In genomic region chr11:416051-416756, GRCh38 we compare ENCODE assay signal across 8 cellular contexts. TPM values are rescaled to one million over a fixed set of nuclear protein-coding genes. Genes with fewer than 3 reads are reported as not detected.
DNase-seq lines count a peak whose midpoint lies in the region; ATAC-seq and TF ChIP-seq lines count a peak whose summit lies in the region.

No MANE protein-coding gene starts in this region.

- intact Hi-C loops in PC-9 (cut with micrococcal nuclease; ENCODE audit: unreplicated experiment): no loop called here

- H3K36me3 ChIP-seq in BLaER1 treated with 17β-estradiol and CSF1 and Interleukin-3, amounts not matched to agents 10 nM and 100 nM: no peaks in the 10 kb centered on the region
- H3K36me3 ChIP-seq in PC-9 (ENCODE audit: low read depth) (no peaks in the 10 kb centered on the region), neutrophil (no peaks in the 10 kb centered on the region)

- H3K4me1 ChIP-seq in BLaER1 treated with 17β-estradiol and CSF1 and Interleukin-3, amounts not matched to agents 10 nM and 100 nM: peaks cover 33 to 53% (median 48%) of the 10 kb centered on the region in 10 experiments
- H3K4me1 ChIP-seq in PC-9 (replicated peaks; ENCODE audit: insufficient read depth) (peaks cover 5% of the 10 kb centered on the region), neutrophil (ENCODE audit: control insufficient read depth in 1 of 2, insufficient read depth in 1 of 2, low read depth in 1 of 2, low read length in 1 of 2) (peaks cover 33 to 38% of the 10 kb centered on the region in 2 experiments)

- CTCF ChIA-PET in PC-9 (lab: Charles Lee): interaction anchor here (0.7 kb wide), 1 partner anchor 32 kb away, joined by 4 read pairs; no protein-coding TSS in a partner anchor

- no peaks in the 10 kb centered on the region for H3F3A ChIP-seq in PC-9 (ENCODE audit: insufficient read depth, low read depth)

- TF ChIP-seq CTCF in PC-9 (conservative IDR thresholded peaks at IDR 0.05) (no peak), epithelial cell of proximal tubule (conservative IDR thresholded peaks at IDR 0.05; ENCODE audit: low read depth, low read length) (no peak), neutrophil (IDR thresholded peaks at IDR 0.05) (no peak)

- no peaks in the 10 kb centered on the region for H3K9me2 ChIP-seq in PC-9 (ENCODE audit: insufficient read depth)

- H3K4me2 ChIP-seq in BLaER1 treated with 17β-estradiol and CSF1 and Interleukin-3, amounts not matched to agents 10 nM and 100 nM: peak overlapping the region; percentile 96 to 100 (median 100)
- peak overlapping the region; percentile 76 for H3K4me2 ChIP-seq in PC-9

- DNase-seq in PC-9: no peak
- DNase-seq in epithelial cell of proximal tubule (ENCODE audit: low read depth): no peak
- no peak for DNase-seq in NOMO-1 (lab: John Stamatoyannopoulos, UW; ENCODE audit: unreplicated experiment in 2 of 2)
- no peak for DNase-seq in NK-92 treated with Interleukin-12 subunit alpha and Interleukin-12 subunit beta, amount 100 ng/mL, for 24 hours (lab: John Stamatoyannopoulos, UW)

- ATAC-seq in GM18858 (IDR thresholded peaks at IDR 0.05; ENCODE audit: unreplicated experiment) (no peak), HG03378 (IDR thresholded peaks at IDR 0.05; ENCODE audit: unreplicated experiment) (no peak)

- POLR2A ChIA-PET in PC-9 (lab: Charles Lee; ENCODE audit: unreplicated experiment): no interaction called here

- no TSS peak for BruUV-seq in PC-9 (replicated peaks; lab: Mats Ljungman, UMichigan)

- no peaks in the 10 kb centered on the region for H3K9me3 ChIP-seq in BLaER1 treated with 17β-estradiol and CSF1 and Interleukin-3, amounts not matched to agents 10 nM and 100 nM (replicated peaks in 1 of 11)
- H3K9me3 ChIP-seq in PC-9 (ENCODE audit: insufficient read depth, low read depth): no peaks in the 10 kb centered on the region
- no peaks in the 10 kb centered on the region for H3K9me3 ChIP-seq in neutrophil

- H3K9ac ChIP-seq in BLaER1 treated with 17β-estradiol and CSF1 and Interleukin-3, amounts not matched to agents 10 nM and 100 nM: peak overlapping the region; percentile 76 to 93 (median 85)

- no peak overlapping the region for H2AFZ ChIP-seq in PC-9

- peaks cover 0 to 10% (median 0%) of the 10 kb centered on the region in 11 experiments; a peak in 4 of 22 replicates for H3K27me3 ChIP-seq in BLaER1 treated with 17β-estradiol and CSF1 and Interleukin-3, amounts not matched to agents 10 nM and 100 nM
- H3K27me3 ChIP-seq in PC-9 (ENCODE audit: insufficient read depth, low read depth) (no peaks in the 10 kb centered on the region), neutrophil (peaks cover 52% of the 10 kb centered on the region)

- H3K79me2 ChIP-seq in PC-9 (ENCODE audit: low read depth): 0 out of 2 replicates have a peak, but pooled peaks cover 4% of the 10 kb centered on the region

- peak overlapping the region; percentile 73 to 96 (median 85) for H3K27ac ChIP-seq in BLaER1 treated with 17β-estradiol and CSF1 and Interleukin-3, amounts not matched to agents 10 nM and 100 nM
- H3K27ac ChIP-seq in PC-9: no peak overlapping the region
- H3K27ac ChIP-seq in neutrophil: no peak overlapping the region

- peak overlapping the region; percentile 59 to 81 (median 68) for H3K4me3 ChIP-seq in BLaER1 treated with 17β-estradiol and CSF1 and Interleukin-3, amounts not matched to agents 10 nM and 100 nM
- peak overlapping the region; percentile 81 for H3K4me3 ChIP-seq in PC-9
- H3K4me3 ChIP-seq in epithelial cell of proximal tubule (ENCODE audit: low read depth, low read length): peak overlapping the region; percentile 66
- H3K4me3 ChIP-seq in neutrophil (ENCODE audit: low read depth in 1 of 2, low read length in 1 of 2): peak overlapping the region; percentile 51 to 65

- peaks cover 0 to 7% (median 0%) of the 10 kb centered on the region in 11 experiments; a peak in 2 of 22 replicates for H4K20me1 ChIP-seq in BLaER1 treated with 17β-estradiol and CSF1 and Interleukin-3, amounts not matched to agents 10 nM and 100 nM
- no peaks in the 10 kb centered on the region; the same call in 1 of the 2 replicates for H4K20me1 ChIP-seq in PC-9 (ENCODE audit: insufficient read depth)

RNA-seq across cellular contexts. Expression of gene SIGIRR, which starts 1.4 kb away (rescaled TPM):
- total RNA-seq in PC-9 (2021): 78.9 and 98.3 TPM in 2 replicates
- 52.9 and 83.9 TPM in 2 replicates for total RNA-seq in epithelial cell of proximal tubule

RNA-seq across cellular contexts. Expression of gene PKP3, which starts 22.2 kb away (rescaled TPM):
- total RNA-seq in PC-9 (2021): 83.7 and 109 TPM in 2 replicates
- total RNA-seq in epithelial cell of proximal tubule: 20.6 and 30.7 TPM in 2 replicates

RNA-seq across cellular contexts. Expression of gene ANO9, which starts 25.6 kb away (rescaled TPM):
- 18.1 and 27.6 TPM in 2 replicates for total RNA-seq in PC-9 (2021)
- 7.7 and 20.1 TPM in 2 replicates for total RNA-seq in epithelial cell of proximal tubule

RNA-seq across cellular contexts. Expression of gene PTDSS2, which starts 33.9 kb away (rescaled TPM):
- total RNA-seq in PC-9 (2021) (32.5 and 38.8 TPM in 2 replicates), epithelial cell of proximal tubule (53.4 and 66.1 TPM in 2 replicates)

RNA-seq across cellular contexts. Expression of gene B4GALNT4, which starts 46.9 kb away (rescaled TPM):
- total RNA-seq in PC-9 (2021) (4.7 and 6.1 TPM in 2 replicates), epithelial cell of proximal tubule (13.9 and 24.4 TPM in 2 replicates)

Comparison
In these comparisons a context has a peak if more than half of its experiments do, and no peak if none do; other contexts are left out.
1. H3K27ac ChIP-seq: peak in BLaER1 treated with 17β-estradiol and CSF1 and Interleukin-3, amounts not matched to agents 10 nM and 100 nM (11 of 11); none in PC-9 (single experiment) and neutrophil (single experiment).
2. Peak in every context shown above with its lines, with median percentiles within 50 percentile points of each other: H3K4me3 ChIP-seq.